12 cellular contexts compared by ENCODE assay signal in the genomic region with DNA sequence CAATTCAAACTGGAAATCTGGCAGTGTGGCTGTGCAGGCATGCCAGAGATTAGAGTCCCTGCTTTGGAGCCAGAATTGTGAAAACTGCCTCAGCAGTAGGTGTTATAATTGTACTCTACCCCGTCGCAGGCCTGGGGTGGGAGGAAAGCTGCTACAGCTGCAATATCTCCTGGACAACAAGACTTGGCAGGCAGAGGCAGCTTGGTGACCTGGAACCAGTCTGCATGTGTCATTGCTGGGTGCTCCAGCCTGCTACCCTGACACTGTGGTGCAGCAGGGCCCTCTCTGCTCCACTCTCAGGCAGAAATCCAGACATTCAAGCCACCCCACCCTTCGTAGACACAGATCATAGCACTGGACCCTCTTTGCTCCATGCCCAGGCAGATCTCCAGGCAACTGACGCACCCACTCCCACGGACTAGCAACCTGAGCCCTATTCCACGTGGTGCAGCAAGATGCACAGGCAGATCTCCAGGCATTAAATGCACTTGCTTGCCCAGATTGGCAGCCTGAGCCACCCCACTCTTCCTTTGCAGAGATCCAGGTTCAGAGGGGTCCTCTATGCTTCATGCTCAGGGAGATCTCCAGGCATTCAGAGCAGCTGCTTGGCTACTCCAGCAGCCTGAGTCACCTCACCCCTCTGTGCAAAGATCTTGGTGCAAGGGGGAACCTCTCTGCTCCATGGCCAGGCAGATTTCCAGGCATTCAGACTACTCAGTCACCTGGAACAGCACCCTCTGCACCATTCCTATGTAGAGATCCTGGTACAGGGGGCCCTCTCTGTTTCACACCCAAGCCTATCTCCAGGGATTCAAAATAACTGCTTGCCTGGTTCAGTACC.
DNase-seq lines count a peak whose midpoint lies in the region; ATAC-seq, FAIRE-seq and TF ChIP-seq lines count a peak whose summit lies in the region.
"Had no signal": no experiment of that assay in that cellular context is flagged by ENCODE, and none has a peak within 500 bp of the region (broad histone marks: within the 10 kb centered on the region; RNA-seq: fewer than 3 reads in every experiment).

No MANE protein-coding gene starts in this region.

- H3K4me1 Mint-ChIP-seq in astrocyte (ENCODE audit: low read depth, unreplicated experiment) = no peaks in the 10 kb centered on the region

- intact Hi-C loops in heart left ventricle (cut with DNase I) = loop anchor here in 3 of 10 donors (10.0 kb wide), 2 partner anchors 870 to 880 kb away; no protein-coding TSS in a partner anchor
- intact Hi-C loops in psoas muscle (cut with DNase I) = no loop called here
- intact Hi-C loops in prostate gland (cut with DNase I) = no loop called here

- no peak overlapping the region for H3K9ac ChIP-seq in astrocyte (ENCODE audit: low read length)

- peaks cover 10% of the 10 kb centered on the region for H3K36me3 Mint-ChIP-seq in astrocyte (ENCODE audit: low read depth, unreplicated experiment)

- H3K4me3 ChIP-seq in astrocyte (ENCODE audit: insufficient read depth, low read depth, low read length) (no peak overlapping the region), heart left ventricle (peak overlapping the region in 1 of 12 donors; percentile 6), psoas muscle (no peak overlapping the region), prostate gland (no peak overlapping the region)
- H3K4me3 ChIP-seq: SJCRH30, stomach had no signal

- H3K4me1 ChIP-seq in astrocyte (ENCODE audit: insufficient read depth, low read length) (no peaks in the 10 kb centered on the region), heart left ventricle (peaks cover 0 to 13% (median 1%) of the 10 kb centered on the region in 12 donors), psoas muscle (no peaks in the 10 kb centered on the region), prostate gland (replicated peaks) (no peaks in the 10 kb centered on the region)
- H3K4me1 ChIP-seq: SJCRH30 had no signal

- TF ChIP-seq POLR2A in heart left ventricle (IDR thresholded peaks at IDR 0.05) (no peak), prostate gland (IDR thresholded peaks at IDR 0.05) (no peak)

- H3K9me3 Mint-ChIP-seq in astrocyte (ENCODE audit: unreplicated experiment) = peaks cover 11% of the 10 kb centered on the region

- H4K20me1 ChIP-seq in astrocyte (ENCODE audit: insufficient read depth, low read length) = no peaks in the 10 kb centered on the region

- ATAC-seq in heart left ventricle = peak; percentile 98 to 99 (median 98)
- peak; percentile 61 to 96 (median 82) for ATAC-seq in psoas muscle

- no peak overlapping the region for H2AFZ ChIP-seq in astrocyte (ENCODE audit: low read depth, low read length)

- H3K9me3 ChIP-seq in astrocyte (ENCODE audit: insufficient read depth, low read depth, low read length) (no peaks in the 10 kb centered on the region), heart left ventricle (peaks cover 0 to 11% (median 0%) of the 10 kb centered on the region in 12 donors), psoas muscle (peaks cover under 1% of the 10 kb centered on the region), prostate gland (no peaks in the 10 kb centered on the region)
- H3K9me3 ChIP-seq: SJCRH30, stomach had no signal

- no peaks in the 10 kb centered on the region for H3K79me2 ChIP-seq in astrocyte (ENCODE audit: insufficient read depth, low read length)

- H3K27ac Mint-ChIP-seq in astrocyte (ENCODE audit: unreplicated experiment) = no peak overlapping the region

- H3K27me3 ChIP-seq in astrocyte (ENCODE audit: insufficient read depth, low read length) (no peaks in the 10 kb centered on the region), heart left ventricle (no peaks in the 10 kb centered on the region), psoas muscle (ENCODE audit: insufficient read depth in 3 of 3, low read length in 2 of 3) (no peaks in the 10 kb centered on the region), prostate gland (replicated peaks; ENCODE audit: insufficient read depth) (no peaks in the 10 kb centered on the region)
- H3K27me3 ChIP-seq: SJCRH30, stomach had no signal

- H3K27ac ChIP-seq in astrocyte (ENCODE audit: low read depth, low read length) (no peak overlapping the region), heart left ventricle (peak overlapping the region in 10 of 12 donors; percentile 8 to 77 (median 68)), psoas muscle (no peak overlapping the region), prostate gland (no peak overlapping the region)
- H3K27ac ChIP-seq: SJCRH30, stomach had no signal

- no peaks in the 10 kb centered on the region for H3K27me3 Mint-ChIP-seq in astrocyte (ENCODE audit: low read depth, unreplicated experiment)
- H3K27me3 Mint-ChIP-seq: CD4-positive, CD25-positive, alpha-beta regulatory T cell had no signal

- H3K4me3 Mint-ChIP-seq in astrocyte (ENCODE audit: unreplicated experiment) = no peak overlapping the region
- H3K4me3 Mint-ChIP-seq: CD4-positive, CD25-positive, alpha-beta regulatory T cell had no signal

- WGBS in heart left ventricle, 4 donors = 48 to 65% (median 59%) methylated on average over 6 of the region's 6 CpGs
- 34 to 37% (median 34%) methylated on average over 6 of the region's 6 CpGs for WGBS in psoas muscle, 3 donors
- 70% methylated on average over 6 of the region's 6 CpGs for WGBS in prostate gland

- DNase-seq in HK-2 (ENCODE audit: unreplicated experiment) (peak; percentile 11), astrocyte (ENCODE audit: low read depth) (peak; percentile 16), heart left ventricle (peak; percentile 69 to 85 (median 70)), psoas muscle (peak in 1 of 2 donors; percentile 56), SW 1271 (lab: John Stamatoyannopoulos, UW) (no peak), prostate gland (ENCODE audit: low spot score) (no peak), DMS53 treated with DMSO at 0.1 percent for 48 hours (lab: John Stamatoyannopoulos, UW; ENCODE audit: unreplicated experiment) (no peak)
- DNase-seq: activated naive CD4-positive, alpha-beta T cell treated with anti-CD3 and anti-CD28 coated beads, Interleukin-2, amount 50 U/mL, for 16 hours; CD4-positive, CD25-positive, alpha-beta regulatory T cell; NCI-H187; SJCRH30; stomach had no signal

- H3K4me2 ChIP-seq in astrocyte (ENCODE audit: low read length) = no peak overlapping the region

- TF ChIP-seq CTCF in astrocyte (IDR thresholded peaks at IDR 0.05; ENCODE audit: insufficient read depth, low read depth, low read length) (no peak), heart left ventricle (IDR thresholded peaks at IDR 0.05) (no peak), psoas muscle (IDR thresholded peaks at IDR 0.05) (no peak), prostate gland (IDR thresholded peaks at IDR 0.05) (no peak)

- H3K36me3 ChIP-seq in astrocyte (ENCODE audit: insufficient read depth, low read length) = no peaks in the 10 kb centered on the region
- H3K36me3 ChIP-seq in heart left ventricle = peaks cover 0 to 18% (median 0%) of the 10 kb centered on the region in 9 donors
- H3K36me3 ChIP-seq in psoas muscle (ENCODE audit: insufficient read depth in 1 of 2, low read depth in 1 of 2) = peaks cover 0 to 7% of the 10 kb centered on the region in 2 donors
- no peaks in the 10 kb centered on the region for H3K36me3 ChIP-seq in prostate gland
- H3K36me3 ChIP-seq: SJCRH30 had no signal

- FAIRE-seq in astrocyte (lab: Jason Lieb, UNC) = no peak

Comparison
In these comparisons a context has a peak if more than half of its experiments do, and no peak if none do; other contexts are left out.
1. DNase-seq: peak in HK-2 (single experiment), astrocyte (single experiment) and heart left ventricle (5 of 5); none in SW 1271 (0 of 2), prostate gland (single experiment) and DMS53 treated with DMSO at 0.1 percent for 48 hours (single experiment).
2. H3K27ac ChIP-seq: peak in heart left ventricle (10 of 12); none in astrocyte (single experiment), psoas muscle (single experiment) and prostate gland (0 of 2).